Comparison of ENCODE assay signal across 8 cellular contexts in genomic region chr19:38433268-38433733, GRCh38. TPM values are rescaled to one million over a fixed set of nuclear protein-coding genes. Genes with fewer than 3 reads are reported as not detected.
DNase-seq lines count a peak whose midpoint lies in the region; ATAC-seq and TF ChIP-seq lines count a peak whose summit lies in the region.

Gene RYR1, plus strand, starts transcription at chr19:38433691. Its CDS starts 139 bp downstream, at chr19:38433830.

- H3K36me3 Mint-ChIP-seq in activated CD4-positive, alpha-beta T cell treated with anti-CD3 and anti-CD28 coated beads for 36 hours (ENCODE audit: low read depth): no peaks in the 10 kb centered on the region
- no peaks in the 10 kb centered on the region for H3K36me3 Mint-ChIP-seq in nephron progenitor cell (ENCODE audit: low read depth)

- H3K27ac Mint-ChIP-seq in activated CD4-positive, alpha-beta T cell treated with anti-CD3 and anti-CD28 coated beads for 36 hours: no peak within 1 kb of the TSS
- peak within 1 kb of the TSS; percentile 12 for H3K27ac Mint-ChIP-seq in nephron progenitor cell

- no peak within 1 kb of the TSS for H3K9ac ChIP-seq in HUES64 (ENCODE audit: low read depth, low read length)

- 13% methylated on average over 18 of the region's 20 CpGs for WGBS in HUES64

- H3K27me3 ChIP-seq in HUES64 (ENCODE audit: insufficient read depth, low read length) (no peaks in the 10 kb centered on the region; the same call in 1 of the 2 replicates), uterus (peaks cover 0 to 21% of the 10 kb centered on the region in 2 donors)

- DNase-seq in activated CD4-positive, alpha-beta T cell treated with anti-CD3 and anti-CD28 coated beads for 36 hours: peak; percentile 77
- DNase-seq in epithelial cell of esophagus (ENCODE audit: low read depth) (peak; percentile 20), nephron progenitor cell (peak; percentile 88), uterus (no peak), NCI-H146 treated with DMSO at 0.1 percent for 48 hours (lab: John Stamatoyannopoulos, UW; ENCODE audit: unreplicated experiment) (no peak)

- H3K27ac ChIP-seq in HUES64 (ENCODE audit: low read depth, low read length) (peak within 1 kb of the TSS; percentile 86; the same call in 1 of the 2 replicates), uterus (no peak within 1 kb of the TSS)

- ATAC-seq in activated CD4-positive, alpha-beta T cell treated with anti-CD3 and anti-CD28 coated beads for 36 hours: peak; percentile 57
- no peak for ATAC-seq in HG03565 (IDR thresholded peaks at IDR 0.05; ENCODE audit: unreplicated experiment)
- ATAC-seq in GM18868 (IDR thresholded peaks at IDR 0.05; ENCODE audit: unreplicated experiment): no peak

- intact Hi-C loops in activated CD4-positive, alpha-beta T cell treated with anti-CD3 and anti-CD28 coated beads for 36 hours (cut with DNase I, micrococcal nuclease): loop anchor here in 1 of 2 experiments (2.0 kb wide), 1 partner anchor 74 kb away; no protein-coding TSS in a partner anchor
- intact Hi-C loops in uterus (cut with DNase I; ENCODE audit: low total_unique reads): no loop called here

- POLR2A ChIA-PET in activated CD4-positive, alpha-beta T cell treated with anti-CD3 and anti-CD28 coated beads for 36 hours (lab: Charles Lee): no interaction called here

- H3K4me3 ChIP-seq in HUES64 (ENCODE audit: low read length) (peak within 1 kb of the TSS; percentile 58), epithelial cell of esophagus (ENCODE audit: low read length) (no peak within 1 kb of the TSS), uterus (no peak within 1 kb of the TSS)

- H3K9me3 ChIP-seq in HUES64 (ENCODE audit: insufficient read depth, low read depth, low read length): no peaks in the 10 kb centered on the region
- H3K9me3 ChIP-seq in uterus: no peaks in the 10 kb centered on the region

- CTCF ChIA-PET in activated CD4-positive, alpha-beta T cell treated with anti-CD3 and anti-CD28 coated beads for 36 hours (lab: Charles Lee): no interaction called here

- peak within 1 kb of the TSS; percentile 51 for H3K4me3 Mint-ChIP-seq in activated CD4-positive, alpha-beta T cell treated with anti-CD3 and anti-CD28 coated beads for 36 hours
- peak within 1 kb of the TSS; percentile 75 for H3K4me3 Mint-ChIP-seq in nephron progenitor cell

- no peaks in the 10 kb centered on the region for H3K9me3 Mint-ChIP-seq in activated CD4-positive, alpha-beta T cell treated with anti-CD3 and anti-CD28 coated beads for 36 hours (ENCODE audit: low read depth)
- no peaks in the 10 kb centered on the region for H3K9me3 Mint-ChIP-seq in nephron progenitor cell

- H3K36me3 ChIP-seq in HUES64 (ENCODE audit: insufficient read depth, low read length) (no peaks in the 10 kb centered on the region), uterus (no peaks in the 10 kb centered on the region)

- H3K4me1 Mint-ChIP-seq in activated CD4-positive, alpha-beta T cell treated with anti-CD3 and anti-CD28 coated beads for 36 hours: peaks cover 22% of the 10 kb centered on the region
- peaks cover 38% of the 10 kb centered on the region for H3K4me1 Mint-ChIP-seq in nephron progenitor cell

- H3K4me1 ChIP-seq in HUES64 (ENCODE audit: insufficient read depth, low read length) (peaks cover 4% of the 10 kb centered on the region; the same call in 1 of the 2 replicates), uterus (no peaks in the 10 kb centered on the region)

- H3K27me3 Mint-ChIP-seq in activated CD4-positive, alpha-beta T cell treated with anti-CD3 and anti-CD28 coated beads for 36 hours: peaks cover 9% of the 10 kb centered on the region
- peaks cover 11% of the 10 kb centered on the region for H3K27me3 Mint-ChIP-seq in nephron progenitor cell (ENCODE audit: low read depth, poor library complexity)

- TF ChIP-seq POLR2A in uterus (IDR thresholded peaks at IDR 0.05): no peak

- TF ChIP-seq CTCF in epithelial cell of esophagus (IDR thresholded peaks at IDR 0.05; ENCODE audit: insufficient read depth, low read depth, low read length, missing control alignments) (no peak), nephron progenitor cell (IDR thresholded peaks at IDR 0.05) (no peak), uterus (IDR thresholded peaks at IDR 0.05) (no peak)

RNA-seq across cellular contexts. Expression of gene RYR1, which starts in this region (rescaled TPM):
- 9.1 TPM for polyA plus RNA-seq in HUES64 (2013, experiment 1 of 2)
- polyA plus RNA-seq in HUES64 (2013, experiment 2 of 2): 4.2 TPM
- 1 to 10 TPM; 2.0 to 3.1 TPM for total RNA-seq in activated CD4-positive, alpha-beta T cell treated with anti-CD3 and anti-CD28 coated beads for 36 hours
- total RNA-seq in uterus: 1 to 10 TPM in 2 of 4 donors, under 1 TPM in 1, not detected in 1; under 0.01 to 6.2 (median 3.5) TPM

Comparison
In these comparisons a context has a peak if more than half of its experiments do, and no peak if none do; other contexts are left out.
1. DNase-seq: peak in activated CD4-positive, alpha-beta T cell treated with anti-CD3 and anti-CD28 coated beads for 36 hours (single experiment), epithelial cell of esophagus (single experiment) and nephron progenitor cell (single experiment); none in uterus (0 of 2) and NCI-H146 treated with DMSO at 0.1 percent for 48 hours (single experiment).